In genomic region chr14:69803753-69804152, GRCh38 we compare ENCODE assay signal across 22 cellular contexts. TPM values are rescaled to one million over a fixed set of nuclear protein-coding genes. Genes with fewer than 3 reads are reported as not detected.
A peak's percentile ranks its signal among the peaks of the same experiment; 100 is the strongest.
DNase-seq lines count a peak whose midpoint lies in the region; ATAC-seq, FAIRE-seq and TF ChIP-seq lines count a peak whose summit lies in the region.
"Had no signal": no experiment of that assay in that cellular context is flagged by ENCODE, and none has a peak within 500 bp of the region (broad histone marks: within the 10 kb centered on the region; RNA-seq: fewer than 3 reads in every experiment).

No MANE protein-coding gene starts in this region.

- CTCF ChIA-PET in HepG2 (lab: Yijun Ruan, JAX; ENCODE audit: low intra/inter-chr PET ratio, low total read pairs): no interaction called here

- H3K27ac ChIP-seq in HepG2 (ENCODE audit: extremely low read length, insufficient read depth, low read length): no peak overlapping the region
- no peak overlapping the region for H3K27ac ChIP-seq in right lobe of liver
- no peak overlapping the region for H3K27ac ChIP-seq in upper lobe of right lung
- H3K27ac ChIP-seq: coronary artery, heart right ventricle had no signal

- H3K4me2 ChIP-seq in HepG2 (ENCODE audit: low read depth, low read length): no peak overlapping the region

- no peak overlapping the region for H2AFZ ChIP-seq in HepG2 (ENCODE audit: low read length)

- POLR2A ChIA-PET in HepG2 (lab: Yijun Ruan, JAX): no interaction called here

- H3K79me2 ChIP-seq in HepG2 (ENCODE audit: insufficient read depth, low read length): no peaks in the 10 kb centered on the region

- intact Hi-C loops in HepG2 (cut with micrococcal nuclease; ENCODE audit: unreplicated experiment) (no loop called here), right lobe of liver (cut with DNase I) (no loop called here), upper lobe of right lung (cut with DNase I) (no loop called here)

- H3K9me3 ChIP-seq in HepG2 (ENCODE audit: low read length): no peaks in the 10 kb centered on the region
- H3K9me3 ChIP-seq in right lobe of liver: no peaks in the 10 kb centered on the region
- no peaks in the 10 kb centered on the region for H3K9me3 ChIP-seq in upper lobe of right lung
- H3K9me3 ChIP-seq in MG63: no peaks in the 10 kb centered on the region
- H3K9me3 ChIP-seq: HAP-1 had no signal

- H3K4me1 ChIP-seq in HepG2 (ENCODE audit: insufficient read depth, low read length): peaks cover 36% of the 10 kb centered on the region
- peaks cover 0 to 20% (median 2%) of the 10 kb centered on the region in 4 donors for H3K4me1 ChIP-seq in right lobe of liver
- no peaks in the 10 kb centered on the region for H3K4me1 ChIP-seq in upper lobe of right lung
- H3K4me1 ChIP-seq: HAP-1, heart right ventricle had no signal

- no peaks in the 10 kb centered on the region for H4K20me1 ChIP-seq in HepG2 (ENCODE audit: insufficient read depth, low read length)

- H3K9ac ChIP-seq in HepG2 (ENCODE audit: insufficient read depth, low read depth, low read length): no peak overlapping the region

- DNase-seq in HepG2 (ENCODE audit: low spot score) (no peak), right lobe of liver (no peak), RKO (ENCODE audit: low spot score) (peak; percentile 20), epithelial cell of proximal tubule (ENCODE audit: low read depth) (no peak), upper lobe of right lung (no peak), retina (no peak), MG63 (no peak), NCI-H748 treated with DMSO at 0.1 percent for 48 hours (lab: John Stamatoyannopoulos, UW) (no peak)
- DNase-seq: activated effector memory CD4-positive, alpha-beta T cell treated with anti-CD3 and anti-CD28 coated beads, Interleukin-2, amount 50 U/mL, for 16 hours; heart right ventricle; MV-4-11; NCI-H2081; T-cell had no signal

- no peaks in the 10 kb centered on the region for H3K36me3 ChIP-seq in HepG2 (replicated peaks in 1 of 2; ENCODE audit: control insufficient read depth in 1 of 2, insufficient read depth in 2 of 2, low read length in 2 of 2)
- H3K36me3 ChIP-seq in right lobe of liver: no peaks in the 10 kb centered on the region
- no peaks in the 10 kb centered on the region for H3K36me3 ChIP-seq in upper lobe of right lung
- H3K36me3 ChIP-seq in MG63: no peaks in the 10 kb centered on the region
- H3K36me3 ChIP-seq: HAP-1, heart right ventricle had no signal

- H3K4me3 ChIP-seq in HepG2 (replicated peaks in 1 of 3; ENCODE audit: insufficient read depth in 1 of 3, low read depth in 2 of 3, low read length in 3 of 3) (no peak overlapping the region), right lobe of liver (no peak overlapping the region), epithelial cell of proximal tubule (ENCODE audit: low read depth, low read length) (no peak overlapping the region), upper lobe of right lung (no peak overlapping the region), MG63 (no peak overlapping the region)
- H3K4me3 ChIP-seq: coronary artery, HAP-1, heart right ventricle had no signal

- in situ Hi-C loops in HepG2 (cut with HindIII; ENCODE audit: extremely low pct_ligation_motif_present, low pct_unique_long_range_greater_than_20kb): no loop called here

- no peak for FAIRE-seq in HepG2 (lab: Jason Lieb, UNC)
- FAIRE-seq: islet of Langerhans, RCC 7860 had no signal

- TF ChIP-seq EP300 in HepG2 (IDR thresholded peaks at IDR 0.05; ENCODE audit: low read depth in 2 of 2, low read length in 2 of 2) (no peak), HepG2 (CRISPR knock-in tag; IDR thresholded peaks at IDR 0.05; ENCODE audit: borderline replicate concordance) (no peak)

- TF ChIP-seq CTCF in HepG2 (CRISPR knock-in tag; IDR thresholded peaks at IDR 0.05) (no peak), right lobe of liver (IDR thresholded peaks at IDR 0.05) (peak in 2 of 4 donors; percentile 10 to 20), epithelial cell of proximal tubule (conservative IDR thresholded peaks at IDR 0.05; ENCODE audit: low read depth, low read length) (peak; percentile 20), upper lobe of right lung (IDR thresholded peaks at IDR 0.05) (peak; percentile 5)

- TF ChIP-seq POLR2A in HepG2 (IDR thresholded peaks at IDR 0.05; ENCODE audit: insufficient read depth in 1 of 2, low read depth in 2 of 2, low read length in 2 of 2): no peak
- no peak for TF ChIP-seq POLR2A in right lobe of liver (IDR thresholded peaks at IDR 0.05)

- TF ChIP-seq RAD21 in HepG2 (CRISPR knock-in tag; IDR thresholded peaks at IDR 0.05): no peak

- ATAC-seq in HepG2: peak; percentile 65
- no peak for ATAC-seq in right lobe of liver
- ATAC-seq in upper lobe of right lung: no peak
- ATAC-seq: heart right ventricle; natural killer cell treated with Interleukin-12 subunit alpha and Interleukin-12 subunit beta and Interleukin-15 and Interleukin-18, amount 100 ng/mL, for 72 hours; T-cell; WTC11 had no signal

- BruUV-seq in HepG2 (replicated peaks; lab: Mats Ljungman, UMichigan): no TSS peak

- H3K27me3 ChIP-seq in HepG2 (ENCODE audit: control insufficient read depth in 1 of 2, insufficient read depth in 2 of 2, low read length in 2 of 2) (no peaks in the 10 kb centered on the region), right lobe of liver (no peaks in the 10 kb centered on the region), upper lobe of right lung (no peaks in the 10 kb centered on the region), MG63 (no peaks in the 10 kb centered on the region)

TF ChIP-seq in HepG2, 621 proteins besides CTCF, POLR2A, EP300 and RAD21 (continues in another document):
- TF ChIP-seq ZNF564 (CRISPR knock-in tag; IDR thresholded peaks at IDR 0.05): no peak

RNA-seq across cellular contexts. Expression of gene SLC10A1, which starts 6.7 kb away (rescaled TPM):
- total RNA-seq in HepG2 (2016; rRNA removed; fragmentation: Illumina TruSeq; extraction: Trizol) (not detected in 2 replicates), right lobe of liver (100 to 1,000 TPM in 3 of 6 experiments, 10 to 100 TPM in 3; 61.5 to 260 (median 105) TPM), epithelial cell of proximal tubule (not detected in 2 replicates), upper lobe of right lung (not detected)
- not detected in 2 replicates for total RNA-seq in HepG2 (2016; cell fraction: cytosol; rRNA removed; fragmentation: Illumina TruSeq; extraction: Trizol; ENCODE audit: low read depth)
- not detected in 2 replicates for total RNA-seq in HepG2 (2016; cell fraction: insoluble cytoplasmic fraction; rRNA removed; fragmentation: Illumina TruSeq; extraction: Trizol)
- total RNA-seq in HepG2 (2016; cell fraction: membrane; rRNA removed; fragmentation: Illumina TruSeq; extraction: Trizol): not detected in 2 replicates
- not detected in 2 replicates for total RNA-seq in HepG2 (2016; cell fraction: nucleus; rRNA removed; fragmentation: Illumina TruSeq; extraction: Trizol)
- polyA plus RNA-seq in HepG2 (2011; rRNA removed): 0.17 and 0.18 TPM in 2 replicates
- polyA plus RNA-seq in HepG2 (2011; cell fraction: cytosol; rRNA removed): 0.09 and 0.22 TPM in 2 replicates
- 0.16 TPM in 1 of 2 replicates, not detected in the other for polyA plus RNA-seq in HepG2 (2011; cell fraction: nucleus; rRNA removed)
- polyA plus RNA-seq in HepG2 (2012): 0.12 and 0.30 TPM in 2 replicates
- polyA plus RNA-seq in HepG2 (2016; cell fraction: cytosol; fragmentation: Illumina TruSeq; extraction: Trizol; ENCODE audit: low read depth): not detected in 2 replicates
- polyA plus RNA-seq in HepG2 (2016; cell fraction: insoluble cytoplasmic fraction; fragmentation: Illumina TruSeq; extraction: Trizol; ENCODE audit: low read depth): not detected in 2 replicates
- polyA plus RNA-seq in HepG2 (2016; cell fraction: membrane; fragmentation: Illumina TruSeq; extraction: Trizol; ENCODE audit: low read depth): not detected in 2 replicates
- polyA plus RNA-seq in HepG2 (2016; cell fraction: nucleus; fragmentation: Illumina TruSeq; extraction: Trizol; ENCODE audit: insufficient read depth, low read depth): not detected in 2 replicates
- not detected in 2 replicates for polyA minus RNA-seq in HepG2 (2011; rRNA and poly(A)+ RNA removed; ENCODE audit: low replicate concordance)
- not detected in 2 replicates for polyA minus RNA-seq in HepG2 (2011; cell fraction: cytosol; rRNA and poly(A)+ RNA removed)
- not detected in 2 replicates for polyA minus RNA-seq in HepG2 (2011; cell fraction: nucleus; rRNA and poly(A)+ RNA removed)
- total RNA-seq in MG63 (2014; rRNA removed; shearing (Covaris generic); ENCODE audit: low replicate concordance): not detected in 2 replicates
- total RNA-seq: activated CD8-positive, alpha-beta memory T cell treated with anti-CD3 and anti-CD28 coated beads for 36 hours; heart right ventricle; natural killer cell treated with Interleukin-12 subunit alpha and Interleukin-12 subunit beta and Interleukin-15 and Interleukin-18, amount 100 ng/mL, for 72 hours; renal cortical epithelial cell had no signal
- polyA plus RNA-seq: esophagus, heart right ventricle had no signal

RNA-seq across cellular contexts. Expression of gene SRSF5, which starts 36.8 kb away (rescaled TPM):
- total RNA-seq in HepG2 (2016; rRNA removed; fragmentation: Illumina TruSeq; extraction: Trizol) (277 and 333 TPM in 2 replicates), right lobe of liver (100 to 1,000 TPM in 4 of 6 experiments, 10 to 100 TPM in 2; 82.3 to 204 (median 126) TPM), epithelial cell of proximal tubule (95.4 and 151 TPM in 2 replicates), upper lobe of right lung (287 TPM)
- total RNA-seq in HepG2 (2016; cell fraction: cytosol; rRNA removed; fragmentation: Illumina TruSeq; extraction: Trizol; ENCODE audit: low read depth): 66.7 and 68.4 TPM in 2 replicates
- total RNA-seq in HepG2 (2016; cell fraction: insoluble cytoplasmic fraction; rRNA removed; fragmentation: Illumina TruSeq; extraction: Trizol): 277 and 309 TPM in 2 replicates
- total RNA-seq in HepG2 (2016; cell fraction: membrane; rRNA removed; fragmentation: Illumina TruSeq; extraction: Trizol): 68.2 and 70.5 TPM in 2 replicates
- total RNA-seq in HepG2 (2016; cell fraction: nucleus; rRNA removed; fragmentation: Illumina TruSeq; extraction: Trizol): 278 and 311 TPM in 2 replicates
- 189 and 218 TPM in 2 replicates for polyA plus RNA-seq in HepG2 (2011; rRNA removed)
- 169 and 242 TPM in 2 replicates for polyA plus RNA-seq in HepG2 (2011; cell fraction: cytosol; rRNA removed)
- 586 and 686 TPM in 2 replicates for polyA plus RNA-seq in HepG2 (2011; cell fraction: nucleus; rRNA removed)
- polyA plus RNA-seq in HepG2 (2012): 376 and 529 TPM in 2 replicates
- 22.7 and 25.6 TPM in 2 replicates for polyA plus RNA-seq in HepG2 (2016; cell fraction: cytosol; fragmentation: Illumina TruSeq; extraction: Trizol; ENCODE audit: low read depth)
- polyA plus RNA-seq in HepG2 (2016; cell fraction: insoluble cytoplasmic fraction; fragmentation: Illumina TruSeq; extraction: Trizol; ENCODE audit: low read depth): 415 and 444 TPM in 2 replicates
- 45.5 and 47.3 TPM in 2 replicates for polyA plus RNA-seq in HepG2 (2016; cell fraction: membrane; fragmentation: Illumina TruSeq; extraction: Trizol; ENCODE audit: low read depth)
- polyA plus RNA-seq in HepG2 (2016; cell fraction: nucleus; fragmentation: Illumina TruSeq; extraction: Trizol; ENCODE audit: insufficient read depth, low read depth): 410 and 415 TPM in 2 replicates
- polyA minus RNA-seq in HepG2 (2011; rRNA and poly(A)+ RNA removed; ENCODE audit: low replicate concordance): 99.8 and 128 TPM in 2 replicates
- polyA minus RNA-seq in HepG2 (2011; cell fraction: cytosol; rRNA and poly(A)+ RNA removed): 61.5 and 65.7 TPM in 2 replicates
- 704 and 755 TPM in 2 replicates for polyA minus RNA-seq in HepG2 (2011; cell fraction: nucleus; rRNA and poly(A)+ RNA removed)
- total RNA-seq in MG63 (2014; rRNA removed; shearing (Covaris generic); ENCODE audit: low replicate concordance): 40.4 and 159 TPM in 2 replicates

Comparison
In these comparisons a context has a peak if more than half of its experiments do, and no peak if none do; other contexts are left out.
1. RNA of gene SLC10A1, which starts 6.7 kb away (total RNA-seq): 61.5 to 260 TPM in right lobe of liver; not detected in HepG2, not detected in epithelial cell of proximal tubule, not detected in upper lobe of right lung (single experiment) and not detected in MG63; every median in the first group is over 10 times any median in the second.